7 cellular contexts compared by ENCODE assay signal in genomic region chr7:105353752-105354328, GRCh38. TPM values are rescaled to one million over a fixed set of nuclear protein-coding genes. Genes with fewer than 3 reads are reported as not detected.
DNase-seq lines count a peak whose midpoint lies in the region; ATAC-seq and TF ChIP-seq lines count a peak whose summit lies in the region.

No MANE protein-coding gene starts in this region.

- no peaks in the 10 kb centered on the region for H3K27me3 ChIP-seq in Peyer's patch

- no peak for TF ChIP-seq POLR2A in Peyer's patch (IDR thresholded peaks at IDR 0.05)

- peak overlapping the region; percentile 82 for H3K27ac Mint-ChIP-seq in stimulated activated effector memory CD8-positive, alpha-beta T cell treated with anti-CD3 and anti-CD28 coated beads, Interleukin-12 subunit alpha, Interleukin-12 subunit beta, amount 100 ng/mL, for 72 hours

- peaks cover 62% of the 10 kb centered on the region for H3K4me1 Mint-ChIP-seq in stimulated activated effector memory CD8-positive, alpha-beta T cell treated with anti-CD3 and anti-CD28 coated beads, Interleukin-12 subunit alpha, Interleukin-12 subunit beta, amount 100 ng/mL, for 72 hours

- DNase-seq in Peyer's patch (peak; percentile 52 to 80 (median 77)), globus pallidus (ENCODE audit: low spot score) (peak; percentile 31), OCI-M2 (lab: John Stamatoyannopoulos, UW; ENCODE audit: unreplicated experiment) (no peak), GM10266 (ENCODE audit: extremely low spot score) (no peak)
- DNase-seq in stimulated activated effector memory CD8-positive, alpha-beta T cell treated with anti-CD3 and anti-CD28 coated beads, Interleukin-12 subunit alpha, Interleukin-12 subunit beta, amount 100 ng/mL, for 72 hours (ENCODE audit: low spot score in 2 of 2), result peak in 1 of 2 donors; percentile 51

- no peaks in the 10 kb centered on the region for H3K9me3 Mint-ChIP-seq in stimulated activated effector memory CD8-positive, alpha-beta T cell treated with anti-CD3 and anti-CD28 coated beads, Interleukin-12 subunit alpha, Interleukin-12 subunit beta, amount 100 ng/mL, for 72 hours

- H3K4me3 Mint-ChIP-seq in stimulated activated effector memory CD8-positive, alpha-beta T cell treated with anti-CD3 and anti-CD28 coated beads, Interleukin-12 subunit alpha, Interleukin-12 subunit beta, amount 100 ng/mL, for 72 hours, result peak overlapping the region; percentile 43

- no peaks in the 10 kb centered on the region for H3K36me3 ChIP-seq in Peyer's patch

- peaks cover 0 to 39% (median 28%) of the 10 kb centered on the region in 4 donors for H3K4me1 ChIP-seq in Peyer's patch

- peak overlapping the region; percentile 4 to 80 (median 12) for H3K27ac ChIP-seq in Peyer's patch

- TF ChIP-seq CTCF in Peyer's patch (IDR thresholded peaks at IDR 0.05), result no peak
- TF ChIP-seq CTCF in GM10266 (IDR thresholded peaks at IDR 0.05; ENCODE audit: control insufficient read depth, insufficient read depth, low read depth, missing control alignments), result no peak

- H3K9me3 ChIP-seq in Peyer's patch, result no peaks in the 10 kb centered on the region

- no peaks in the 10 kb centered on the region for H3K36me3 Mint-ChIP-seq in stimulated activated effector memory CD8-positive, alpha-beta T cell treated with anti-CD3 and anti-CD28 coated beads, Interleukin-12 subunit alpha, Interleukin-12 subunit beta, amount 100 ng/mL, for 72 hours

- ATAC-seq in GM21447 (IDR thresholded peaks at IDR 0.05; ENCODE audit: unreplicated experiment) (peak; percentile 37), HG03159 (IDR thresholded peaks at IDR 0.05; ENCODE audit: unreplicated experiment) (no peak)
- no peak for ATAC-seq in stimulated activated effector memory CD8-positive, alpha-beta T cell treated with anti-CD3 and anti-CD28 coated beads, Interleukin-12 subunit alpha, Interleukin-12 subunit beta, amount 100 ng/mL, for 72 hours

- H3K4me3 ChIP-seq in Peyer's patch, result no peak overlapping the region

RNA-seq across cellular contexts. Expression of gene SRPK2, which starts 34.9 kb away (rescaled TPM):
- 10 to 100 TPM; 25.7 to 96.6 (median 33.6) TPM for total RNA-seq in Peyer's patch

Comparison
In these comparisons a context has a peak if more than half of its experiments do, and no peak if none do; other contexts are left out.
1. DNase-seq: peak in Peyer's patch (3 of 3) and globus pallidus (single experiment); none in OCI-M2 (single experiment) and GM10266 (single experiment).